12 cellular contexts compared by ENCODE assay signal in the genomic region with DNA sequence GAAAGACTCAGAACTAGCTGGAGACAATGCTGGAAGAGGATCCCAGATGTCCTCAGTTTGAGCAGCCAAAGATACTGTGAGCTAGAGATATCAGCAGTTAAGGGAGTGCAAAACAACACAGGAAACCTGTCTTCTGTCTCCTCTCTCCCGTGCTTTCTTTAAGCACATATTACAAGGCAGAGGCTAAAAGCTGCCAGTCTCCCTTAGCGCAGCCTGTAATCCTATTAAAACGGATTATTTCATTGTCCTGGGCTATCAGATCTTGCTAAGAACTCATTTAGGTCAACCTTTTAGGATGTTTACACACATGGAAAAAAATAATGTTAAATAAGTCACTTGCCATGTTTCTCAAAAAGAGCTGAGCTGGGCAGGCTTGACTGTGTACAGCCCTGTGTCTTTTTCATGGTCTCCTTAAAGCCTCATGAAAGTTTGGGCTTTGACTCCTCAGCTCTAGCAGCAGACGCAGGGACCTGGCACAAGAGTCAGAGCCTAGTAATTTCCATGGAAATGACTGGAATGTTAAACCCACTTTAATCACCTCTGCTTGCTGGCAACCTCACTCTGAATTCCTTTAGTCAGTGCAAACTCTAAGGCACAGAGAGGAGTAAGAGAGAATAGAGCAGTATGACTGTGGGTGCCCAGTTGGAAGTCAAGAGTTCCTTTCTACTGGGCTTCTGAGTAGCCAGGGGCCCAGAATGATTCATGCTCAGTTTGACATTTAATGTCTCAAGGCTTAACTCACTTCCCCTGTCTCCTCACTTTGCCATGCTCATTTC.
DNase-seq lines count a peak whose midpoint lies in the region; ATAC-seq and TF ChIP-seq lines count a peak whose summit lies in the region.
"Had no signal": no experiment of that assay in that cellular context is flagged by ENCODE, and none has a peak within 500 bp of the region (broad histone marks: within the 10 kb centered on the region; RNA-seq: fewer than 3 reads in every experiment).

No MANE protein-coding gene starts in this region.

- CTCF ChIA-PET in A673 (lab: Charles Lee) = no interaction called here

- H3K27me3 ChIP-seq in A673 (replicated peaks; ENCODE audit: insufficient read depth, low read depth, low read length, poor library complexity) (no peaks in the 10 kb centered on the region), HUES48 (ENCODE audit: control insufficient read depth, insufficient read depth, low read length) (no peaks in the 10 kb centered on the region), WERI-Rb-1 (ENCODE audit: insufficient read depth, low read depth, severe bottlenecking) (no peaks in the 10 kb centered on the region)
- H3K27me3 ChIP-seq: BLaER1, heart right ventricle had no signal

- H3K4me3 ChIP-seq in A673 (ENCODE audit: low read depth, low read length, poor library complexity, severe bottlenecking) = no peak overlapping the region
- no peak overlapping the region for H3K4me3 ChIP-seq in HUES48 (ENCODE audit: low read depth, low read length)
- H3K4me3 ChIP-seq in WERI-Rb-1 (ENCODE audit: low read depth, low read length) = peak overlapping the region; percentile 18; the same call in 1 of the 2 replicates
- no peak overlapping the region for H3K4me3 ChIP-seq in fibroblast of villous mesenchyme (ENCODE audit: low read depth, low read length)
- H3K4me3 ChIP-seq: BLaER1, heart right ventricle had no signal

- ATAC-seq in HG03108 (IDR thresholded peaks at IDR 0.05; ENCODE audit: unreplicated experiment) = no peak
- ATAC-seq: heart right ventricle; stimulated activated naive CD8-positive, alpha-beta T cell treated with anti-CD3 and anti-CD28 coated beads, Interleukin-15, Interleukin-2, amounts not matched to agents 100 U/mL and 50 U/mL, for 24 hours had no signal

- BruUV-seq in A673 (replicated peaks; lab: Mats Ljungman, UMichigan) = no TSS peak

- H3K9ac ChIP-seq in HUES48 (ENCODE audit: low read depth, low read length) = no peak overlapping the region
- H3K9ac ChIP-seq: BLaER1 had no signal

- H3K27ac ChIP-seq in A673 (ENCODE audit: low read depth, low read length, poor library complexity, severe bottlenecking) = no peak overlapping the region
- H3K27ac ChIP-seq in HUES48 (ENCODE audit: low read depth, low read length) = peak overlapping the region; percentile 64
- H3K27ac ChIP-seq in WERI-Rb-1 = peak overlapping the region; percentile 24
- H3K27ac ChIP-seq: BLaER1, heart right ventricle had no signal

- POLR2A ChIA-PET in A673 (lab: Charles Lee; ENCODE audit: low non-redundant PET) = no interaction called here

- H3K4me1 ChIP-seq in A673 (ENCODE audit: insufficient read depth, low read length, poor library complexity, severe bottlenecking) (no peaks in the 10 kb centered on the region), HUES48 (ENCODE audit: control insufficient read depth, insufficient read depth, low read length) (peaks cover 18% of the 10 kb centered on the region)

- DNase-seq in A673 (ENCODE audit: low spot score) (peak; percentile 46), WERI-Rb-1 (peak; percentile 49), fibroblast of villous mesenchyme (ENCODE audit: low read depth) (peak; percentile 28), DMS 273 treated with DMSO at 0.1 percent for 48 hours (lab: John Stamatoyannopoulos, UW) (no peak), DMS53 (lab: John Stamatoyannopoulos, UW) (no peak), NCI-H2227 treated with DMSO at 0.1 percent for 48 hours (lab: John Stamatoyannopoulos, UW) (no peak)
- DNase-seq: heart right ventricle; NCI-H446 treated with DMSO at 0.1 percent for 48 hours; stimulated activated naive CD8-positive, alpha-beta T cell treated with anti-CD3 and anti-CD28 coated beads, Interleukin-15, Interleukin-2, amounts not matched to agents 100 U/mL and 50 U/mL, for 24 hours had no signal

- no peaks in the 10 kb centered on the region for H3K9me3 ChIP-seq in A673 (ENCODE audit: low read depth, low read length, poor library complexity, severe bottlenecking)
- H3K9me3 ChIP-seq in HUES48 (ENCODE audit: control insufficient read depth, insufficient read depth, low read length) = no peaks in the 10 kb centered on the region
- peaks cover 3% of the 10 kb centered on the region for H3K9me3 ChIP-seq in WERI-Rb-1 (ENCODE audit: severe bottlenecking)

- no peak for TF ChIP-seq CTCF in A673 (conservative IDR thresholded peaks at IDR 0.05; ENCODE audit: low read depth, low read length)
- no peak for TF ChIP-seq CTCF in WERI-Rb-1 (IDR thresholded peaks at IDR 0.05; ENCODE audit: low read depth, low read length)
- TF ChIP-seq CTCF in fibroblast of villous mesenchyme (IDR thresholded peaks at IDR 0.05; ENCODE audit: insufficient read depth, low read depth, low read length) = no peak

- intact Hi-C loops in A673 (cut with micrococcal nuclease; ENCODE audit: unreplicated experiment) = no loop called here

- no peaks in the 10 kb centered on the region for H3K36me3 ChIP-seq in A673 (ENCODE audit: insufficient read depth, low read length, poor library complexity, severe bottlenecking)
- H3K36me3 ChIP-seq in HUES48 (ENCODE audit: control insufficient read depth, insufficient read depth, low read length) = no peaks in the 10 kb centered on the region
- no peaks in the 10 kb centered on the region for H3K36me3 ChIP-seq in WERI-Rb-1
- H3K36me3 ChIP-seq: BLaER1, heart right ventricle had no signal

Comparison
In these comparisons a context has a peak if more than half of its experiments do, and no peak if none do; other contexts are left out.
1. DNase-seq: peak in A673 (single experiment), WERI-Rb-1 (single experiment) and fibroblast of villous mesenchyme (single experiment); none in DMS 273 treated with DMSO at 0.1 percent for 48 hours (single experiment), DMS53 (single experiment) and NCI-H2227 treated with DMSO at 0.1 percent for 48 hours (single experiment).